In the genomic region with DNA sequence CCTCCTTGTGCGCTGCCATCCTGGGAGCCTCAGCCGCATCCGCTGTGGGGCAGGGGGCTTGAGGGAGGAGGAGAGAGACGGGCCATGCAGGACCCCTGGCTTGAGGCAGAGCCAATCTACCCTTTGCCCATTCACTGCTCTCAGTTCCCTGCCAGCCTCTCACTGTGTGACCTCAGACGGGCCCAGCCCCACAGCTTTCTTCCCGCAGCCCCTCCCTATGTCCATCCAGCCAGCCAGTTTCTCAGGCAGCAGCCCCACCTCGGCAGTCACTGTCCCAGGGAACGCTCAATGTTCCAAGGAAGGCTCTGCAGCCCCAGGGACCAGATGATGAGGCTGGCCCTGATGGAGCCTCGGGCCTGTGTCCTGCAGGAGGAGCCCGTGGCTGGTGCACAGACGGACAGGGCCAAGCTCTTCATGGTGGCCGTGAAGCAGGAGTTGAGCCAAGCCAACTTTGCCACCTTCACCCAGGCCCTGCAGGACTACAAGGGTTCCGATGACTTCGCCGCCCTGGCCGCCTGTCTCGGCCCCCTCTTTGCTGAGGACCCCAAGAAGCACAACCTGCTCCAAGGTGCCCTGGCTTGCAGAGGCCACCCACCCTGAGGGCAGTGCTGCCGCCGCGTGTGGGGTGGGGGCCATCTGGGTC, we compare ENCODE assay signal across 11 cellular contexts. TPM values are rescaled to one million over a fixed set of nuclear protein-coding genes. Genes with fewer than 3 reads are reported as not detected.
DNase-seq lines count a peak whose midpoint lies in the region; ATAC-seq and TF ChIP-seq lines count a peak whose summit lies in the region.
"Had no signal": no experiment of that assay in that cellular context is flagged by ENCODE, and none has a peak within 500 bp of the region (broad histone marks: within the 10 kb centered on the region; RNA-seq: fewer than 3 reads in every experiment).

No MANE protein-coding gene starts in this region.

- no peak for TF ChIP-seq POLR2A in gastrocnemius medialis (IDR thresholded peaks at IDR 0.05)

- in situ Hi-C loops in gastrocnemius medialis (cut with MboI; ENCODE audit: low sequenced_read_pairs in 4 of 4), result no loop called here

- H3K27ac ChIP-seq in PC-3 (ENCODE audit: low read length), result no peak overlapping the region
- H3K27ac ChIP-seq in gastrocnemius medialis, result no peak overlapping the region
- H3K27ac ChIP-seq: neutrophil had no signal

- H3K36me3 ChIP-seq in PC-3 (ENCODE audit: low read depth, low read length) (no peaks in the 10 kb centered on the region; the same call in 1 of the 2 replicates), gastrocnemius medialis (peaks cover 0 to 7% of the 10 kb centered on the region in 2 donors)

- H4K20me1 ChIP-seq in PC-3 (ENCODE audit: low read length), result no peaks in the 10 kb centered on the region

- TF ChIP-seq CTCF in PC-3 (conservative IDR thresholded peaks at IDR 0.05; ENCODE audit: low read depth, low read length) (no peak), fibroblast of villous mesenchyme (IDR thresholded peaks at IDR 0.05; ENCODE audit: insufficient read depth, low read depth, low read length) (peak; percentile 24), gastrocnemius medialis (IDR thresholded peaks at IDR 0.05 in 4 of 5, conservative IDR thresholded peaks at IDR 0.05 in 1 of 5) (no peak)

- no peak overlapping the region for H3K9ac ChIP-seq in PC-3 (ENCODE audit: low read length)

- no peaks in the 10 kb centered on the region for H3K27me3 ChIP-seq in PC-3 (ENCODE audit: low read length)
- H3K27me3 ChIP-seq in gastrocnemius medialis, result no peaks in the 10 kb centered on the region

- H3K9me3 ChIP-seq in PC-3 (ENCODE audit: low read length) (no peaks in the 10 kb centered on the region), gastrocnemius medialis (no peaks in the 10 kb centered on the region)
- H3K9me3 ChIP-seq: neutrophil had no signal

- BruUV-seq in PC-3 (replicated peaks; lab: Mats Ljungman, UMichigan), result no TSS peak

- DNase-seq in DMS53 (lab: John Stamatoyannopoulos, UW) (peak; percentile 47), DMS53 treated with DMSO at 0.1 percent for 48 hours (lab: John Stamatoyannopoulos, UW; ENCODE audit: unreplicated experiment) (no peak), PC-3 (peak; percentile 32), fibroblast of villous mesenchyme (ENCODE audit: low read depth) (no peak), gastrocnemius medialis (no peak), NCI-H187 (lab: John Stamatoyannopoulos, UW) (no peak), NCI-H1048 (lab: John Stamatoyannopoulos, UW) (no peak), SHP77 (lab: John Stamatoyannopoulos, UW) (no peak)
- DNase-seq: hippocampal formation, Karpas-422 had no signal

- peaks cover 14% of the 10 kb centered on the region for H3K4me1 ChIP-seq in PC-3 (ENCODE audit: insufficient read depth, low read length)
- H3K4me1 ChIP-seq in gastrocnemius medialis, result peaks cover 18 to 22% of the 10 kb centered on the region in 2 donors

- peak; percentile 9 for ATAC-seq in PC-3
- peak; percentile 7 to 16 for ATAC-seq in gastrocnemius medialis

- H3K4me3 ChIP-seq in PC-3 (ENCODE audit: low read length) (no peak overlapping the region), fibroblast of villous mesenchyme (ENCODE audit: low read depth, low read length) (no peak overlapping the region), gastrocnemius medialis (no peak overlapping the region)

- H2AFZ ChIP-seq in PC-3 (ENCODE audit: low read length), result no peak overlapping the region

- POLR2A ChIA-PET in PC-3 (lab: Charles Lee; ENCODE audit: unreplicated experiment), result no interaction called here

- no peaks in the 10 kb centered on the region for H3F3A ChIP-seq in PC-3 (ENCODE audit: low read length, unreplicated experiment)

- intact Hi-C loops in PC-3 (cut with micrococcal nuclease) (no loop called here), gastrocnemius medialis (cut with DNase I; ENCODE audit: low total_unique reads) (no loop called here)

- H3K4me2 ChIP-seq in PC-3 (ENCODE audit: low read length), result no peak overlapping the region

- CTCF ChIA-PET in PC-3 (lab: Charles Lee), result no interaction called here

- no peaks in the 10 kb centered on the region for H3K9me2 ChIP-seq in PC-3 (replicated peaks; ENCODE audit: low read length)

- 0 out of 2 replicates have a peak, but pooled peaks cover 2% of the 10 kb centered on the region for H3K79me2 ChIP-seq in PC-3 (ENCODE audit: low read length)

RNA-seq across cellular contexts. Expression of a gene that starts 3.9 kb away (rescaled TPM):
- total RNA-seq in PC-3 (2014; rRNA removed) (41.6 and 59.0 TPM in 2 replicates), fibroblast of villous mesenchyme (31.5 and 44.5 TPM in 2 replicates), gastrocnemius medialis (1 to 10 TPM; 1.2 to 4.8 (median 3.1) TPM)

RNA-seq across cellular contexts. Expression of a gene that starts 15.2 kb away (rescaled TPM):
- 71.2 and 73.5 TPM in 2 replicates for total RNA-seq in PC-3 (2014; rRNA removed)
- 24.2 and 30.3 TPM in 2 replicates for total RNA-seq in fibroblast of villous mesenchyme
- total RNA-seq in gastrocnemius medialis, result 10 to 100 TPM; 26.9 to 35.1 (median 27.8) TPM

RNA-seq across cellular contexts. Expression of a gene that starts 15.3 kb away (rescaled TPM):
- total RNA-seq in PC-3 (2014; rRNA removed) (37.9 and 56.8 TPM in 2 replicates), fibroblast of villous mesenchyme (19.4 and 20.3 TPM in 2 replicates), gastrocnemius medialis (10 to 100 TPM; 13.4 to 20.8 (median 15.5) TPM)

RNA-seq across cellular contexts. Expression of a gene that starts 34.4 kb away (rescaled TPM):
- total RNA-seq in PC-3 (2014; rRNA removed), result 43.0 and 56.2 TPM in 2 replicates
- 11.7 and 14.2 TPM in 2 replicates for total RNA-seq in fibroblast of villous mesenchyme
- 1 to 10 TPM; 2.4 to 9.1 (median 6.0) TPM for total RNA-seq in gastrocnemius medialis

RNA-seq across cellular contexts. Expression of a gene that starts 39.3 kb away (rescaled TPM):
- total RNA-seq in PC-3 (2014; rRNA removed) (15.8 and 24.5 TPM in 2 replicates), fibroblast of villous mesenchyme (5.6 and 10.6 TPM in 2 replicates), gastrocnemius medialis (1 to 10 TPM in 1 of 4 donors, under 1 TPM in 3; 0.51 to 1.9 (median 0.88) TPM)

Comparison
In these comparisons a context has a peak if more than half of its experiments do, and no peak if none do; other contexts are left out.
1. DNase-seq: peak in DMS53 (single experiment) and PC-3 (single experiment); none in DMS53 treated with DMSO at 0.1 percent for 48 hours (single experiment), fibroblast of villous mesenchyme (single experiment), gastrocnemius medialis (0 of 2), NCI-H187 (0 of 2), NCI-H1048 (single experiment) and SHP77 (0 of 2).